12 cellular contexts compared by ENCODE assay signal in genomic region chr1:224223819-224224714, GRCh38. TPM values are rescaled to one million over a fixed set of nuclear protein-coding genes. Genes with fewer than 3 reads are reported as not detected.
DNase-seq lines count a peak whose midpoint lies in the region; TF ChIP-seq lines count a peak whose summit lies in the region.
"Had no signal": no experiment of that assay in that cellular context is flagged by ENCODE, and none has a peak within 500 bp of the region (broad histone marks: within the 10 kb centered on the region; RNA-seq: fewer than 3 reads in every experiment).

No MANE protein-coding gene starts in this region.

- no peak overlapping the region for H3K4me3 Mint-ChIP-seq in CD4-positive, alpha-beta memory T cell
- H3K4me3 Mint-ChIP-seq: activated naive CD4-positive, alpha-beta T cell treated with anti-CD3 and anti-CD28 coated beads, Interleukin-2, amount 10 ng/mL, durations not matched to agents 7 days and 5 days; T-helper 2 cell treated with Interferon-gamma antibody and Interleukin-4, amounts not matched to agents 5 μg/mL and 100 μg/mL, for 36 hours had no signal

- peaks cover 0 to 1% (median 0%) of the 10 kb centered on the region in 8 donors for H3K9me3 Mint-ChIP-seq in CD4-positive, alpha-beta memory T cell
- H3K9me3 Mint-ChIP-seq: activated naive CD4-positive, alpha-beta T cell treated with anti-CD3 and anti-CD28 coated beads, Interleukin-2, amount 10 ng/mL, durations not matched to agents 7 days and 5 days; T-helper 2 cell treated with Interferon-gamma antibody and Interleukin-4, amounts not matched to agents 5 μg/mL and 100 μg/mL, for 36 hours had no signal

- CTCF ChIA-PET in CD4-positive, alpha-beta memory T cell (lab: Charles Lee; ENCODE audit: partially characterized antibody) = no interaction called here

- no peak for TF ChIP-seq CTCF in prostate gland (IDR thresholded peaks at IDR 0.05)

- peaks cover 6% of the 10 kb centered on the region for H3K36me3 ChIP-seq in CD4-positive, alpha-beta memory T cell (ENCODE audit: insufficient read depth, low read length)
- H3K36me3 ChIP-seq in prostate gland = no peaks in the 10 kb centered on the region

- H3K27me3 Mint-ChIP-seq in CD4-positive, alpha-beta memory T cell = no peaks in the 10 kb centered on the region

- H3K4me3 ChIP-seq in skin epidermis (no peak overlapping the region), prostate gland (no peak overlapping the region)
- no peak overlapping the region for H3K4me3 ChIP-seq in CD4-positive, alpha-beta memory T cell (ENCODE audit: low read length in 2 of 2)
- H3K4me3 ChIP-seq: vagina had no signal

- H3K27me3 ChIP-seq in CD4-positive, alpha-beta memory T cell (ENCODE audit: insufficient read depth, low read length) = no peaks in the 10 kb centered on the region
- no peaks in the 10 kb centered on the region for H3K27me3 ChIP-seq in prostate gland (replicated peaks; ENCODE audit: insufficient read depth)
- H3K27me3 ChIP-seq: vagina had no signal

- no peaks in the 10 kb centered on the region for H3K4me1 ChIP-seq in CD4-positive, alpha-beta memory T cell (ENCODE audit: insufficient read depth, low read length)
- no peaks in the 10 kb centered on the region for H3K4me1 ChIP-seq in prostate gland (replicated peaks)

- DNase-seq in NCI-H1105 treated with DMSO at 0.1 percent for 48 hours (lab: John Stamatoyannopoulos, UW) = peak; percentile 26
- DNase-seq in NCI-H1105 (lab: John Stamatoyannopoulos, UW) = no peak
- DNase-seq in SK-N-DZ (ENCODE audit: low spot score) = peak; percentile 21
- peak; percentile 72 for DNase-seq in fibroblast of the conjunctiva (ENCODE audit: low read depth)
- DNase-seq in CD4-positive, alpha-beta memory T cell = no peak
- no peak for DNase-seq in prostate gland (ENCODE audit: low spot score)
- DNase-seq in activated CD4-positive, alpha-beta T cell treated with anti-CD3 and anti-CD28 coated beads for 4 hours = no peak
- DNase-seq: activated naive CD4-positive, alpha-beta T cell treated with anti-CD3 and anti-CD28 coated beads, Interleukin-2, amount 10 ng/mL, durations not matched to agents 7 days and 5 days; NCI-H1694 treated with DMSO at 0.1 percent for 48 hours had no signal

- intact Hi-C loops in CD4-positive, alpha-beta memory T cell (cut with micrococcal nuclease) = no loop called here
- intact Hi-C loops in prostate gland (cut with DNase I) = no loop called here

- WGBS in prostate gland = 58% methylated on average over 12 of the region's 12 CpGs

- no peak for TF ChIP-seq POLR2A in prostate gland (IDR thresholded peaks at IDR 0.05)

- H3K27ac ChIP-seq in skin epidermis (peak overlapping the region in 12 of 21 experiments; percentile 4 to 59 (median 32)), prostate gland (peak overlapping the region in 1 of 2 donors; percentile 24)
- no peak overlapping the region for H3K27ac ChIP-seq in CD4-positive, alpha-beta memory T cell (ENCODE audit: low read depth, low read length)
- H3K27ac ChIP-seq: vagina had no signal

- POLR2A ChIA-PET in CD4-positive, alpha-beta memory T cell (lab: Charles Lee; ENCODE audit: partially characterized antibody) = no interaction called here

- H3K9me3 ChIP-seq in CD4-positive, alpha-beta memory T cell (ENCODE audit: control insufficient read depth in 1 of 2, low read length in 2 of 2) = no peaks in the 10 kb centered on the region
- H3K9me3 ChIP-seq in prostate gland = no peaks in the 10 kb centered on the region
- H3K9me3 ChIP-seq: vagina had no signal

- H3K27ac Mint-ChIP-seq in CD4-positive, alpha-beta memory T cell = no peak overlapping the region
- H3K27ac Mint-ChIP-seq: activated naive CD4-positive, alpha-beta T cell treated with anti-CD3 and anti-CD28 coated beads, Interleukin-2, amount 10 ng/mL, durations not matched to agents 7 days and 5 days; T-helper 2 cell treated with Interferon-gamma antibody and Interleukin-4, amounts not matched to agents 5 μg/mL and 100 μg/mL, for 36 hours had no signal

- H3K4me1 Mint-ChIP-seq in CD4-positive, alpha-beta memory T cell = no peaks in the 10 kb centered on the region
- H3K4me1 Mint-ChIP-seq: activated naive CD4-positive, alpha-beta T cell treated with anti-CD3 and anti-CD28 coated beads, Interleukin-2, amount 10 ng/mL, durations not matched to agents 7 days and 5 days had no signal

- H3K36me3 Mint-ChIP-seq in CD4-positive, alpha-beta memory T cell = peaks cover 14 to 16% of the 10 kb centered on the region in 2 donors

RNA-seq across cellular contexts. Expression of gene DEGS1, which starts 41.0 kb away (rescaled TPM):
- polyA plus RNA-seq in SK-N-DZ (2014; cell fraction: cytosol; rRNA removed) = 52.3 and 52.5 TPM in 2 replicates
- polyA plus RNA-seq in SK-N-DZ (2014; cell fraction: nucleus; rRNA removed) = 17.2 and 18.6 TPM in 2 replicates
- 10 to 100 TPM; 58.5 TPM for total RNA-seq in CD4-positive, alpha-beta memory T cell
- 100 to 1,000 TPM; 135 to 137 TPM for polyA plus RNA-seq in CD4-positive, alpha-beta memory T cell
- total RNA-seq in prostate gland = 100 to 1,000 TPM in 1 of 2 donors, 10 to 100 TPM in 1; 78.8 to 172 TPM

Comparison
In these comparisons a context has a peak if more than half of its experiments do, and no peak if none do; other contexts are left out.
1. DNase-seq: peak in NCI-H1105 treated with DMSO at 0.1 percent for 48 hours (single experiment), SK-N-DZ (single experiment) and fibroblast of the conjunctiva (single experiment); none in NCI-H1105 (single experiment), CD4-positive, alpha-beta memory T cell (0 of 5), prostate gland (single experiment) and activated CD4-positive, alpha-beta T cell treated with anti-CD3 and anti-CD28 coated beads for 4 hours (0 of 2).